23 cellular contexts compared by ENCODE assay signal in genomic region chr14:101008631-101009336, GRCh38.
DNase-seq lines count a peak whose midpoint lies in the region; ATAC-seq and TF ChIP-seq lines count a peak whose summit lies in the region.
"Had no signal": no experiment of that assay in that cellular context is flagged by ENCODE, and none has a peak within 500 bp of the region (broad histone marks: within the 10 kb centered on the region; RNA-seq: fewer than 3 reads in every experiment).

No MANE protein-coding gene starts in this region.

- POLR2A ChIA-PET in CD4-positive, alpha-beta memory T cell (lab: Charles Lee; ENCODE audit: partially characterized antibody) = no interaction called here

- H3K79me2 ChIP-seq in osteoblast (ENCODE audit: insufficient read depth, low read length) = peaks cover 31% of the 10 kb centered on the region

- no peak overlapping the region for H3K4me3 ChIP-seq in AG09309 (ENCODE audit: control insufficient read depth, low read depth, low read length)
- no peak overlapping the region for H3K4me3 ChIP-seq in coronary artery
- no peak overlapping the region for H3K4me3 ChIP-seq in osteoblast (ENCODE audit: insufficient read depth, low read length)
- H3K4me3 ChIP-seq in lower lobe of right lung = no peak overlapping the region
- H3K4me3 ChIP-seq in CD4-positive, alpha-beta memory T cell (ENCODE audit: low read length in 2 of 2) = no peak overlapping the region
- H3K4me3 ChIP-seq: ascending aorta, gastrocnemius medialis, mucosa of descending colon, right atrium auricular region, tibial artery had no signal

- intact Hi-C loops in CD14-positive monocyte (cut with micrococcal nuclease) (no loop called here), lower lobe of right lung (cut with DNase I) (no loop called here)
- intact Hi-C loops in CD4-positive, alpha-beta memory T cell (cut with micrococcal nuclease) = no loop called here

- no peak for TF ChIP-seq CTCF in AG09309 (IDR thresholded peaks at IDR 0.05; ENCODE audit: control insufficient read depth, insufficient read depth, low read depth, low read length, missing control alignments)
- TF ChIP-seq CTCF in GM13976 (IDR thresholded peaks at IDR 0.05; ENCODE audit: borderline replicate concordance, control extremely low read depth, extremely low read depth, insufficient read depth, missing control alignments) = no peak
- no peak for TF ChIP-seq CTCF in coronary artery (IDR thresholded peaks at IDR 0.05)
- TF ChIP-seq CTCF in osteoblast (IDR thresholded peaks at IDR 0.05; ENCODE audit: extremely low read depth, low read depth, low read length) = no peak
- no peak for TF ChIP-seq CTCF in CD14-positive monocyte (IDR thresholded peaks at IDR 0.05)
- TF ChIP-seq CTCF in lower lobe of right lung (IDR thresholded peaks at IDR 0.05) = no peak

- CTCF ChIA-PET in CD4-positive, alpha-beta memory T cell (lab: Charles Lee; ENCODE audit: partially characterized antibody) = no interaction called here

- in situ Hi-C loops in GM13976 (cut with MboI; ENCODE audit: low sequenced_read_pairs, unreplicated experiment) = no loop called here

- H3K27me3 ChIP-seq in osteoblast (ENCODE audit: insufficient read depth, low read length) (no peaks in the 10 kb centered on the region), lower lobe of right lung (ENCODE audit: low read depth) (peaks cover 11% of the 10 kb centered on the region)
- H3K27me3 ChIP-seq in CD4-positive, alpha-beta memory T cell (ENCODE audit: insufficient read depth, low read length) = no peaks in the 10 kb centered on the region
- H3K27me3 ChIP-seq: ascending aorta, gastrocnemius medialis, right atrium auricular region, tibial artery had no signal

- no peak overlapping the region for H3K4me3 Mint-ChIP-seq in CD14-positive monocyte
- no peak overlapping the region for H3K4me3 Mint-ChIP-seq in CD4-positive, alpha-beta memory T cell
- H3K4me3 Mint-ChIP-seq: activated naive CD4-positive, alpha-beta T cell treated with anti-CD3 and anti-CD28 coated beads for 36 hours had no signal

- peaks cover 2 to 13% (median 6%) of the 10 kb centered on the region in 7 donors for H3K9me3 Mint-ChIP-seq in CD14-positive monocyte
- peaks cover 0 to 17% (median 8%) of the 10 kb centered on the region in 8 donors for H3K9me3 Mint-ChIP-seq in CD4-positive, alpha-beta memory T cell

- ATAC-seq in lower lobe of right lung = no peak
- ATAC-seq: gastrocnemius medialis, mucosa of descending colon, Right ventricle myocardium inferior had no signal

- H3K27ac ChIP-seq in coronary artery (no peak overlapping the region), osteoblast (ENCODE audit: low read depth, low read length) (no peak overlapping the region), lower lobe of right lung (no peak overlapping the region)
- no peak overlapping the region for H3K27ac ChIP-seq in CD4-positive, alpha-beta memory T cell (ENCODE audit: low read depth, low read length)
- H3K27ac ChIP-seq: ascending aorta, gastrocnemius medialis, neutrophil, right atrium auricular region, tibial artery had no signal

- H4K20me1 ChIP-seq in osteoblast (ENCODE audit: insufficient read depth, low read length) = peaks cover 18% of the 10 kb centered on the region

- H3K9me3 ChIP-seq in osteoblast (ENCODE audit: low read depth, low read length) = no peaks in the 10 kb centered on the region
- peaks cover 12% of the 10 kb centered on the region for H3K9me3 ChIP-seq in lower lobe of right lung
- H3K9me3 ChIP-seq in CD4-positive, alpha-beta memory T cell (ENCODE audit: control insufficient read depth in 1 of 2, low read length in 2 of 2) = no peaks in the 10 kb centered on the region
- H3K9me3 ChIP-seq: ascending aorta, neutrophil, tibial artery had no signal

- H3K27ac Mint-ChIP-seq in CD14-positive monocyte = peak overlapping the region in 1 of 7 donors; percentile 64
- no peak overlapping the region for H3K27ac Mint-ChIP-seq in CD4-positive, alpha-beta memory T cell
- H3K27ac Mint-ChIP-seq: activated naive CD4-positive, alpha-beta T cell treated with anti-CD3 and anti-CD28 coated beads for 36 hours had no signal

- H3K4me1 ChIP-seq in osteoblast (ENCODE audit: insufficient read depth, low read length) (peaks cover 8% of the 10 kb centered on the region), lower lobe of right lung (peaks cover 23% of the 10 kb centered on the region)
- no peaks in the 10 kb centered on the region for H3K4me1 ChIP-seq in CD4-positive, alpha-beta memory T cell (ENCODE audit: insufficient read depth, low read length)
- H3K4me1 ChIP-seq: ascending aorta, gastrocnemius medialis, right atrium auricular region, tibial artery had no signal

- peaks cover 31% of the 10 kb centered on the region for H3K4me1 Mint-ChIP-seq in CD14-positive monocyte
- H3K4me1 Mint-ChIP-seq in CD4-positive, alpha-beta memory T cell = no peaks in the 10 kb centered on the region

- H3K36me3 ChIP-seq in osteoblast (ENCODE audit: insufficient read depth, low read length) (peaks cover 51% of the 10 kb centered on the region), lower lobe of right lung (no peaks in the 10 kb centered on the region)
- H3K36me3 ChIP-seq in CD4-positive, alpha-beta memory T cell (ENCODE audit: insufficient read depth, low read length) = no peaks in the 10 kb centered on the region
- H3K36me3 ChIP-seq: ascending aorta, gastrocnemius medialis, neutrophil, right atrium auricular region, tibial artery had no signal

- no peak overlapping the region for H2AFZ ChIP-seq in osteoblast (ENCODE audit: low read length)

- peaks cover 7 to 18% (median 9%) of the 10 kb centered on the region in 3 donors for H3K27me3 Mint-ChIP-seq in CD14-positive monocyte (ENCODE audit: low read depth in 3 of 3)
- peaks cover 12 to 18% of the 10 kb centered on the region in 2 donors for H3K27me3 Mint-ChIP-seq in CD4-positive, alpha-beta memory T cell

- H3K4me2 ChIP-seq in osteoblast (ENCODE audit: insufficient read depth, low read length) = no peak overlapping the region

- peak; percentile 44 for DNase-seq in AG09309 (ENCODE audit: low read depth)
- DNase-seq in GM13976 (ENCODE audit: low spot score) = peak; percentile 12
- peak; percentile 57 for DNase-seq in coronary artery (ENCODE audit: low spot score)
- DNase-seq in osteoblast (ENCODE audit: insufficient read length, low spot score, missing footprints) = peak; percentile 78
- DNase-seq in DMS114 treated with DMSO at 0.1 percent for 48 hours (lab: John Stamatoyannopoulos, UW; ENCODE audit: unreplicated experiment) = no peak
- no peak for DNase-seq in CD14-positive monocyte (ENCODE audit: low spot score)
- DNase-seq in lower lobe of right lung = no peak
- no peak for DNase-seq in CD4-positive, alpha-beta memory T cell
- DNase-seq: activated CD4-positive, alpha-beta T cell treated with anti-CD3 and anti-CD28 coated beads for 48 hours; activated naive CD4-positive, alpha-beta T cell treated with anti-CD3 and anti-CD28 coated beads for 36 hours; gastrocnemius medialis; GDM1; MM.1S; mucosa of descending colon; NCI-H2029; NCI-H446; stimulated activated CD4-positive, alpha-beta T cell treated with anti-CD3 and anti-CD28 coated beads, Interleukin-15, amount 100 ng/mL, for 24 hours; stimulated activated naive CD4-positive, alpha-beta T cell had no signal

- H3K36me3 Mint-ChIP-seq in CD14-positive monocyte = peaks cover 0 to 2% of the 10 kb centered on the region in 2 donors
- no peaks in the 10 kb centered on the region for H3K36me3 Mint-ChIP-seq in CD4-positive, alpha-beta memory T cell

Comparison
In these comparisons a context has a peak if more than half of its experiments do, and no peak if none do; other contexts are left out.
1. DNase-seq: peak in AG09309 (single experiment), GM13976 (single experiment), coronary artery (single experiment) and osteoblast (single experiment); none in DMS114 treated with DMSO at 0.1 percent for 48 hours (single experiment), CD14-positive monocyte (single experiment), lower lobe of right lung (single experiment) and CD4-positive, alpha-beta memory T cell (0 of 5).